In genomic region chr13:27496851-27497250, GRCh38 we compare ENCODE assay signal across 21 cellular contexts.
"Had no signal": no experiment of that assay in that cellular context is flagged by ENCODE, and none has a peak within 500 bp of the region (broad histone marks: within the 10 kb centered on the region; RNA-seq: fewer than 3 reads in every experiment).

No MANE protein-coding gene starts in this region.

- DNase-seq: activated CD4-positive, alpha-beta T cell treated with anti-CD3 and anti-CD28 coated beads for 1 hour; activated CD8-positive, alpha-beta memory T cell treated with anti-CD3 and anti-CD28 coated beads for 24 hours; activated CD8-positive, alpha-beta memory T cell treated with anti-CD3 and anti-CD28 coated beads, Interleukin-2, amount 50 U/mL, for 4 hours; activated T-cell treated with anti-CD3 and anti-CD28 coated beads, Interleukin-2, amount 50 U/mL, for 24 hours; brain microvascular endothelial cell; central memory CD4-positive, alpha-beta T cell; effector memory CD4-positive, alpha-beta T cell; foreskin keratinocyte; immature natural killer cell; kidney glomerular epithelial cell; left ventricle myocardium inferior; naive thymus-derived CD4-positive, alpha-beta T cell; ovary; small intestine; stimulated activated CD4-positive, alpha-beta T cell treated with anti-CD3 and anti-CD28 coated beads, Interleukin-2, amount 100 ng/mL, for 24 hours; stimulated activated naive CD8-positive, alpha-beta T cell treated with anti-CD3 and anti-CD28 coated beads, Interleukin-15, amount 100 ng/mL, for 72 hours; tibial artery had no signal

- ATAC-seq: activated naive CD4-positive, alpha-beta T cell treated with anti-CD3 and anti-CD28 coated beads, Interleukin-2, amount 50 U/mL, for 72 hours; activated T-helper 17 cell treated with anti-CD3 and anti-CD28 coated beads, Interleukin-2, amount 50 U/mL, for 72 hours; foreskin keratinocyte; naive thymus-derived CD4-positive, alpha-beta T cell; sciatic nerve; stimulated activated effector memory CD8-positive, alpha-beta T cell treated with anti-CD3 and anti-CD28 coated beads, Interleukin-12 subunit alpha, Interleukin-12 subunit beta, amount 100 ng/mL, for 72 hours; stimulated activated naive CD8-positive, alpha-beta T cell treated with anti-CD3 and anti-CD28 coated beads, Interleukin-15, amount 100 ng/mL, for 72 hours had no signal
